Comparison of ENCODE assay signal across 9 cellular contexts in the genomic region with DNA sequence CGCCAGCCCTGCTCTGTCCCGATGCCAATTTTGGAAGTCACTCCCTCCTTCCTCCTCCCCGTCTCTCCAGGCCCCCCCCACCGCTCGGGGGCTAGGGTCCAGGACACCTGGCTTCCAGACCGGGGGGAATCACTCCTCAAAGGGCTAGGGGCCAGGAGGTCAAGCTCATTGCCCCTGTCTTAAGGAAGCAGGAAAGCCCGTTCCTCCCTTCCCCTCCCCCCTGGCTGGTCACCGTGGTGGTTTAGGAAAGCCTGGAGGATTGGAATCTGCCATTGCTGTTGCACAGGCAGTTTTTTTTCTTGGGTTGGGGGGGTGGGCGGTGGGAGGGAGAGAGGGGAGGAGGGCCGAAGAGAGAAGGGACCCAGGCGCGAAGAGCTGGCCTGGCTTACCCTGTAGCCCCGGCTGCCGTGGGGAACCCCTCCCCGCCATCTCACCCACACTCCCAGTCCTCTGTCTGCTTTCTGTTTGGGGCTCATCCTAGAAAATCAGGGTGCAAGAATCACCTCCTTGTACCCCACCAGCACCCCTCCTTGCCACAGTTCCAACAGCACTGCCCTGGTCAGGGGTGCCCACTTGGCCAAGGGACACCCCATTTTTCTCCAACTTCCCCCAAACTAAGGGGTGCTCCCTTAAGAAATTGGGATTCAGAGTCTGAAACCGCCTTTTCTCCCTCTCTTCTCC. TPM values are rescaled to one million over a fixed set of nuclear protein-coding genes. Genes with fewer than 3 reads are reported as not detected.
A peak's percentile ranks its signal among the peaks of the same experiment; 100 is the strongest.
DNase-seq lines count a peak whose midpoint lies in the region; ATAC-seq lines count a peak whose summit lies in the region.
"Had no signal": no experiment of that assay in that cellular context is flagged by ENCODE, and none has a peak within 500 bp of the region (broad histone marks: within the 10 kb centered on the region; RNA-seq: fewer than 3 reads in every experiment).

No MANE protein-coding gene starts in this region.

- CTCF ChIA-PET in activated CD4-positive, alpha-beta memory T cell treated with anti-CD3 and anti-CD28 coated beads for 36 hours (lab: Charles Lee): interaction anchor here (3.0 to 4.1 kb wide), 4 partner anchors 15 to 109 kb away, joined by 24 to 63 read pairs (median 48); partner anchors contain the start of gene SLC16A13

- H3K27me3 ChIP-seq in endocrine pancreas (ENCODE audit: control insufficient read depth, insufficient read depth, low read length): no peaks in the 10 kb centered on the region
- H3K27me3 ChIP-seq in mesenchymal stem cell (ENCODE audit: control insufficient read depth in 1 of 2, insufficient read depth in 1 of 2, low read length in 2 of 2): peaks cover 4 to 16% of the 10 kb centered on the region in 2 experiments

- H3K36me3 ChIP-seq in endocrine pancreas (ENCODE audit: control insufficient read depth, insufficient read depth, low read length) (no peaks in the 10 kb centered on the region), mesenchymal stem cell (ENCODE audit: control insufficient read depth in 1 of 2, insufficient read depth in 2 of 2, low read depth in 1 of 2, low read length in 2 of 2) (peaks cover 13 to 21% of the 10 kb centered on the region in 2 experiments)

- peaks cover 21% of the 10 kb centered on the region for H3K36me3 Mint-ChIP-seq in activated CD4-positive, alpha-beta memory T cell treated with anti-CD3 and anti-CD28 coated beads for 36 hours
- peaks cover 6% of the 10 kb centered on the region for H3K36me3 Mint-ChIP-seq in activated naive CD8-positive, alpha-beta T cell treated with anti-CD3 and anti-CD28 coated beads, Interleukin-2, amount 50 U/mL, for 24 hours (ENCODE audit: low read depth)

- H3K4me3 ChIP-seq in endocrine pancreas (ENCODE audit: control insufficient read depth, insufficient read depth, low read length) (no peak overlapping the region), mesenchymal stem cell (ENCODE audit: insufficient read depth in 1 of 2, low read depth in 1 of 2, low read length in 2 of 2) (peak overlapping the region; percentile 18 to 78)

- peak overlapping the region; percentile 93 for H4K8ac ChIP-seq in mesenchymal stem cell (ENCODE audit: low read length)

- intact Hi-C loops in activated CD4-positive, alpha-beta memory T cell treated with anti-CD3 and anti-CD28 coated beads for 36 hours (cut with micrococcal nuclease): loop anchor here (10.0 kb wide), 2 partner anchors 265 to 1435 kb away; partner anchors contain the start of genes NLRP1 and XAF1

- H3K18ac ChIP-seq in mesenchymal stem cell (ENCODE audit: low read depth in 1 of 2, low read length in 2 of 2): peak overlapping the region; percentile 31 to 34

- H2BK5ac ChIP-seq in mesenchymal stem cell (ENCODE audit: low read depth, low read length, poor library complexity, severe bottlenecking): no peak overlapping the region

- WGBS in mesenchymal stem cell: 29% methylated on average over 8 of the region's 16 CpGs

- H3K9ac ChIP-seq in endocrine pancreas (ENCODE audit: control insufficient read depth, insufficient read depth, low read length): peak overlapping the region; percentile 30
- peak overlapping the region; percentile 90 for H3K9ac ChIP-seq in mesenchymal stem cell (ENCODE audit: low read length)

- peaks cover 59% of the 10 kb centered on the region for H3K4me1 Mint-ChIP-seq in activated CD4-positive, alpha-beta memory T cell treated with anti-CD3 and anti-CD28 coated beads for 36 hours (ENCODE audit: low read depth)
- peaks cover 69% of the 10 kb centered on the region for H3K4me1 Mint-ChIP-seq in activated naive CD8-positive, alpha-beta T cell treated with anti-CD3 and anti-CD28 coated beads, Interleukin-2, amount 50 U/mL, for 24 hours

- peaks cover 2% of the 10 kb centered on the region for H3K27me3 Mint-ChIP-seq in activated CD4-positive, alpha-beta memory T cell treated with anti-CD3 and anti-CD28 coated beads for 36 hours
- peaks cover 11% of the 10 kb centered on the region for H3K27me3 Mint-ChIP-seq in activated naive CD8-positive, alpha-beta T cell treated with anti-CD3 and anti-CD28 coated beads, Interleukin-2, amount 50 U/mL, for 24 hours

- peak overlapping the region in 1 of 2 experiments; percentile 10 for H2BK12ac ChIP-seq in mesenchymal stem cell (ENCODE audit: low read length in 2 of 2)

- H3K27ac Mint-ChIP-seq in activated CD4-positive, alpha-beta memory T cell treated with anti-CD3 and anti-CD28 coated beads for 36 hours: no peak overlapping the region
- no peak overlapping the region for H3K27ac Mint-ChIP-seq in activated naive CD8-positive, alpha-beta T cell treated with anti-CD3 and anti-CD28 coated beads, Interleukin-2, amount 50 U/mL, for 24 hours

- no peak for ATAC-seq in activated naive CD8-positive, alpha-beta T cell treated with anti-CD3 and anti-CD28 coated beads, Interleukin-2, amount 50 U/mL, for 24 hours
- no peak for ATAC-seq in GM21528 (IDR thresholded peaks at IDR 0.05; ENCODE audit: low FRiP score, unreplicated experiment)

- H3K4me2 ChIP-seq in mesenchymal stem cell (ENCODE audit: low read length, poor library complexity, severe bottlenecking): peak overlapping the region; percentile 37

- H3K27ac ChIP-seq in mesenchymal stem cell (ENCODE audit: low read length, poor library complexity, severe bottlenecking): no peak overlapping the region

- H3K23ac ChIP-seq in mesenchymal stem cell (ENCODE audit: low read length in 2 of 2): peak overlapping the region in 1 of 2 experiments; percentile 65

- peak overlapping the region in 1 of 2 experiments; percentile 4 for H3K14ac ChIP-seq in mesenchymal stem cell (ENCODE audit: low read length in 2 of 2)

- H3K4me3 Mint-ChIP-seq in activated CD4-positive, alpha-beta memory T cell treated with anti-CD3 and anti-CD28 coated beads for 36 hours: no peak overlapping the region
- H3K4me3 Mint-ChIP-seq in activated naive CD8-positive, alpha-beta T cell treated with anti-CD3 and anti-CD28 coated beads, Interleukin-2, amount 50 U/mL, for 24 hours: no peak overlapping the region

- H3K9me3 ChIP-seq in endocrine pancreas (ENCODE audit: control insufficient read depth, low read length) (no peaks in the 10 kb centered on the region), mesenchymal stem cell (ENCODE audit: control insufficient read depth, low read length) (no peaks in the 10 kb centered on the region)

- DNase-seq in D341Med (ENCODE audit: low spot score): peak; percentile 37
- peak; percentile 29 for DNase-seq in NCI-H345 (lab: John Stamatoyannopoulos, UW)
- DNase-seq in mesenchymal stem cell: peak; percentile 54
- no peak for DNase-seq in activated CD4-positive, alpha-beta memory T cell treated with anti-CD3 and anti-CD28 coated beads for 36 hours
- DNase-seq in activated naive CD8-positive, alpha-beta T cell treated with anti-CD3 and anti-CD28 coated beads, Interleukin-2, amount 50 U/mL, for 24 hours: no peak
- DNase-seq in stimulated activated CD4-positive, alpha-beta T cell treated with anti-CD3 and anti-CD28 coated beads, Interleukin-2, amount 100 ng/mL, for 24 hours: no peak

- peak overlapping the region; percentile 28 to 76 for H3K4ac ChIP-seq in mesenchymal stem cell (ENCODE audit: low read depth in 1 of 2, low read length in 2 of 2)

- POLR2A ChIA-PET in activated CD4-positive, alpha-beta memory T cell treated with anti-CD3 and anti-CD28 coated beads for 36 hours (lab: Charles Lee): interaction anchor here (1.2 kb wide), 1 partner anchor 15 kb away, joined by 4 read pairs; the partner anchor contains the start of gene SLC16A13

- H4K91ac ChIP-seq in mesenchymal stem cell (ENCODE audit: low read length): peak overlapping the region; percentile 85

- peak overlapping the region; percentile 75 for H2BK120ac ChIP-seq in mesenchymal stem cell (ENCODE audit: low read depth, low read length)

- no peak overlapping the region for H2AK5ac ChIP-seq in mesenchymal stem cell (ENCODE audit: low read length, severe bottlenecking)

- H3K79me1 ChIP-seq in mesenchymal stem cell (replicated peaks; ENCODE audit: low read length, poor library complexity, severe bottlenecking): peaks cover 8% of the 10 kb centered on the region

- no peaks in the 10 kb centered on the region for H3K4me1 ChIP-seq in endocrine pancreas (ENCODE audit: control insufficient read depth, insufficient read depth, low read length)
- H3K4me1 ChIP-seq in mesenchymal stem cell (ENCODE audit: control insufficient read depth, insufficient read depth, low read depth, low read length): peaks cover 24% of the 10 kb centered on the region

- peak overlapping the region; percentile 33 for H2AFZ ChIP-seq in mesenchymal stem cell (ENCODE audit: low read depth, low read length)

- no peak overlapping the region for H2BK15ac ChIP-seq in mesenchymal stem cell (ENCODE audit: low read depth, poor library complexity, severe bottlenecking)

- no peaks in the 10 kb centered on the region for H3K9me3 Mint-ChIP-seq in activated CD4-positive, alpha-beta memory T cell treated with anti-CD3 and anti-CD28 coated beads for 36 hours
- no peaks in the 10 kb centered on the region for H3K9me3 Mint-ChIP-seq in activated naive CD8-positive, alpha-beta T cell treated with anti-CD3 and anti-CD28 coated beads, Interleukin-2, amount 50 U/mL, for 24 hours

RNA-seq across cellular contexts. Expression of gene BCL6B, which starts 2.9 kb away (rescaled TPM):
- 0.01 TPM for polyA plus RNA-seq in mesenchymal stem cell (2013, experiment 1 of 2)
- 0.04 TPM for polyA plus RNA-seq in mesenchymal stem cell (2013, experiment 2 of 2)
- total RNA-seq in activated CD4-positive, alpha-beta memory T cell treated with anti-CD3 and anti-CD28 coated beads for 36 hours: 1 to 10 TPM in 1 of 2 experiments, under 1 TPM in 1; 0.53 to 1.3 TPM

RNA-seq across cellular contexts. Expression of gene RNASEK, which starts 7.6 kb away (rescaled TPM):
- polyA plus RNA-seq in mesenchymal stem cell (2013, experiment 1 of 2): 865 TPM
- polyA plus RNA-seq in mesenchymal stem cell (2013, experiment 2 of 2): 846 TPM
- total RNA-seq in activated CD4-positive, alpha-beta memory T cell treated with anti-CD3 and anti-CD28 coated beads for 36 hours: 100 to 1,000 TPM; 175 to 180 TPM

RNA-seq across cellular contexts. Expression of gene SLC16A13, which starts 15.8 kb away (rescaled TPM):
- polyA plus RNA-seq in mesenchymal stem cell (2013, experiment 1 of 2): 8.4 TPM
- 8.0 TPM for polyA plus RNA-seq in mesenchymal stem cell (2013, experiment 2 of 2)
- total RNA-seq in activated CD4-positive, alpha-beta memory T cell treated with anti-CD3 and anti-CD28 coated beads for 36 hours: 10 to 100 TPM; 10.4 to 10.7 TPM

RNA-seq across cellular contexts. Expression of gene SLC16A11, which starts 23.9 kb away (rescaled TPM):
- polyA plus RNA-seq in mesenchymal stem cell (2013, experiment 1 of 2): 0.21 TPM
- 0.30 TPM for polyA plus RNA-seq in mesenchymal stem cell (2013, experiment 2 of 2)
- total RNA-seq in activated CD4-positive, alpha-beta memory T cell treated with anti-CD3 and anti-CD28 coated beads for 36 hours: 1 to 10 TPM; 1.4 to 1.5 TPM

RNA-seq across cellular contexts. Expression of gene ALOX12, which starts 24.1 kb away (rescaled TPM):
- polyA plus RNA-seq in mesenchymal stem cell (2013, experiment 1 of 2): not detected
- not detected for polyA plus RNA-seq in mesenchymal stem cell (2013, experiment 2 of 2)
- not detected for total RNA-seq in activated CD4-positive, alpha-beta memory T cell treated with anti-CD3 and anti-CD28 coated beads for 36 hours
- total RNA-seq: glomerular endothelial cell had no signal

Comparison
In these comparisons a context has a peak if more than half of its experiments do, and no peak if none do; other contexts are left out.
1. DNase-seq: peak in D341Med (single experiment), NCI-H345 (single experiment) and mesenchymal stem cell (single experiment); none in activated CD4-positive, alpha-beta memory T cell treated with anti-CD3 and anti-CD28 coated beads for 36 hours (single experiment), activated naive CD8-positive, alpha-beta T cell treated with anti-CD3 and anti-CD28 coated beads, Interleukin-2, amount 50 U/mL, for 24 hours (single experiment) and stimulated activated CD4-positive, alpha-beta T cell treated with anti-CD3 and anti-CD28 coated beads, Interleukin-2, amount 100 ng/mL, for 24 hours (0 of 2).